In the genomic region with DNA sequence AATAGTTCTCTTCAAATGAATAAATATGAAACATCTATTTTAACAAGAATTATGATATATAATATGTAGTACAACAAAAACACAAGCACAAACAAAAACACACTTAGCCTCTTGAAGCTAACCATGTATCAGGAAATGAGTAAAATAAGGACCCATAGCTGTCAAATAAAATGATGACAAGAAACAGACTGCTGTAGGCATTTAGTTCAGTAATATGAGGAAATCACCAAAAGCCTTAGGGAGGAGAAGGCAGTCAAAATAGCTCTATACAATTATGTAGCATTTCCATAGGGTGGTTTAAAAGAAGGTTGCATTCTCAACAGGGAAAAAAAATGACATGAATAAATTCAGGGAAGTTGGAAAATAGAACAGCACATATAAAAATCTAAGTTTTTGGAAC, we compare ENCODE assay signal across 1 cellular context.
TF ChIP-seq lines count a peak whose summit lies in the region.

No MANE protein-coding gene starts in this region.

TF ChIP-seq in SK-N-SH, 30 proteins besides CTCF, POLR2A, EP300 and RAD21 (continued from another document):
- TF ChIP-seq, protein P1, sequence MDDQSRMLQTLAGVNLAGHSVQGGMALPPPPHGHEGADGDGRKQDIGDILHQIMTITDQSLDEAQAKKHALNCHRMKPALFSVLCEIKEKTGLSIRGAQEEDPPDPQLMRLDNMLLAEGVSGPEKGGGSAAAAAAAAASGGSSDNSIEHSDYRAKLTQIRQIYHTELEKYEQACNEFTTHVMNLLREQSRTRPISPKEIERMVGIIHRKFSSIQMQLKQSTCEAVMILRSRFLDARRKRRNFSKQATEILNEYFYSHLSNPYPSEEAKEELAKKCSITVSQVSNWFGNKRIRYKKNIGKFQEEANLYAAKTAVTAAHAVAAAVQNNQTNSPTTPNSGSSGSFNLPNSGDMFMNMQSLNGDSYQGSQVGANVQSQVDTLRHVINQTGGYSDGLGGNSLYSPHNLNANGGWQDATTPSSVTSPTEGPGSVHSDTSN (IDR thresholded peaks at IDR 0.05) = no peak
- TF ChIP-seq, protein P2, sequence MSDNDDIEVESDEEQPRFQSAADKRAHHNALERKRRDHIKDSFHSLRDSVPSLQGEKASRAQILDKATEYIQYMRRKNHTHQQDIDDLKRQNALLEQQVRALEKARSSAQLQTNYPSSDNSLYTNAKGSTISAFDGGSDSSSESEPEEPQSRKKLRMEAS (IDR thresholded peaks at IDR 0.05; ENCODE audit: low read depth) = no peak
- no peak for TF ChIP-seq POLR2AphosphoS5 (IDR thresholded peaks at IDR 0.05; ENCODE audit: low read depth, low read length)
- no peak for TF ChIP-seq SMC3 (IDR thresholded peaks at IDR 0.05; ENCODE audit: low read depth, low read length)
- TF ChIP-seq ZBTB33 (IDR thresholded peaks at IDR 0.05; ENCODE audit: borderline replicate concordance, low read depth) = no peak
- TF ChIP-seq NFIC (IDR thresholded peaks at IDR 0.05; ENCODE audit: borderline replicate concordance) = no peak
TF ChIP-seq in SK-N-SH: peak in this region for 0.
